ENCODE assay signal across 8 cellular contexts in genomic region chr14:74302160-74302628, GRCh38. TPM values are rescaled to one million over a fixed set of nuclear protein-coding genes. Genes with fewer than 3 reads are reported as not detected.
DNase-seq lines count a peak whose midpoint lies in the region; ATAC-seq, FAIRE-seq and TF ChIP-seq lines count a peak whose summit lies in the region.

No MANE protein-coding gene starts in this region.

- H3K27me3 ChIP-seq in rectal smooth muscle tissue (ENCODE audit: control insufficient read depth, insufficient read depth, low read length): no peaks in the 10 kb centered on the region

- peak; percentile 51 to 71 for DNase-seq in A549 (ENCODE audit: low read depth in 1 of 2, low spot score in 1 of 2)
- peak; percentile 21 for DNase-seq in GM04504 (ENCODE audit: low read depth)
- DNase-seq in NCI-H69 (lab: John Stamatoyannopoulos, UW): peak; percentile 70
- DNase-seq in amniotic epithelial cell (ENCODE audit: low read depth): peak; percentile 60
- no peak for DNase-seq in left ventricle myocardium superior

- TF ChIP-seq RAD21 in A549 (conservative IDR thresholded peaks at IDR 0.05 in 1 of 2, IDR thresholded peaks at IDR 0.05 in 1 of 2): no peak

- intact Hi-C loops in left ventricle myocardium superior (cut with micrococcal nuclease): no loop called here

- no peak for TF ChIP-seq POLR2A in A549 (IDR thresholded peaks at IDR 0.05; ENCODE audit: low read length)

- H3K9me3 ChIP-seq in A549: no peaks in the 10 kb centered on the region

- POLR2A ChIA-PET in A549 (lab: Yijun Ruan, JAX): interaction anchor here (1.0 to 1.1 kb wide), 2 partner anchors 191 to 197 kb away, joined by 3 to 5 read pairs; partner anchors contain the start of genes ISCA2 and NPC2

- WGBS in A549 (ENCODE audit: missing lambda C conversion rate): 1% methylated on average over 6 of the region's 6 CpGs

- H3K9ac ChIP-seq in rectal smooth muscle tissue (ENCODE audit: low read length): peak overlapping the region; percentile 80

- peaks cover 7% of the 10 kb centered on the region for H3K36me3 ChIP-seq in rectal smooth muscle tissue (ENCODE audit: control insufficient read depth, insufficient read depth, low read length)

- CTCF ChIA-PET in A549 (lab: Yijun Ruan, JAX): interaction anchor here (0.7 to 3.7 kb wide), 19 partner anchors 9 to 258 kb away, joined by 3 to 40 read pairs (median 7); no protein-coding TSS in a partner anchor

- no peak for TF ChIP-seq EP300 in A549 (IDR thresholded peaks at IDR 0.05)

- ATAC-seq in A549 (peak; percentile 88 to 92), HG02938 (IDR thresholded peaks at IDR 0.05; ENCODE audit: unreplicated experiment) (peak; percentile 56), left ventricle myocardium superior (peak; percentile 70), HG03095 (IDR thresholded peaks at IDR 0.05; ENCODE audit: unreplicated experiment) (no peak)

- peak overlapping the region; percentile 87 for H3K4me2 ChIP-seq in A549

- FAIRE-seq in A549 (lab: Jason Lieb, UNC): no peak

- H3K4me1 ChIP-seq in A549 (peaks cover 2% of the 10 kb centered on the region; the same call in 1 of the 3 replicates), rectal smooth muscle tissue (ENCODE audit: control insufficient read depth, insufficient read depth, low read length) (peaks cover 2% of the 10 kb centered on the region)

- H3K4me3 ChIP-seq in A549 (peak overlapping the region; percentile 96), rectal smooth muscle tissue (ENCODE audit: low read length) (peak overlapping the region; percentile 91)

- TF ChIP-seq CTCF in A549 (IDR thresholded peaks at IDR 0.05): peak; percentile 30; the same call in 2 of the 3 replicates

- H3K27ac ChIP-seq in A549 (peak overlapping the region; percentile 87 to 89), rectal smooth muscle tissue (ENCODE audit: low read depth, low read length) (peak overlapping the region; percentile 76)

TF ChIP-seq in A549, 52 proteins besides CTCF, POLR2A, EP300 and RAD21 (continues in another document):
- TF ChIP-seq REST (IDR thresholded peaks at IDR 0.05): no peak
- TF ChIP-seq BCL3 (IDR thresholded peaks at IDR 0.05): no peak
- no peak for TF ChIP-seq ATOH8 (CRISPR knock-in tag; IDR thresholded peaks at IDR 0.05; ENCODE audit: low read depth)
- TF ChIP-seq NPAS2 (CRISPR knock-in tag; IDR thresholded peaks at IDR 0.05; ENCODE audit: borderline replicate concordance): no peak
- no peak for TF ChIP-seq MAFK (IDR thresholded peaks at IDR 0.05; ENCODE audit: partially characterized antibody)
- no peak for TF ChIP-seq EHF (CRISPR knock-in tag; IDR thresholded peaks at IDR 0.05)
- no peak for TF ChIP-seq CBX8 (IDR thresholded peaks at IDR 0.05)
- TF ChIP-seq RCOR1 (IDR thresholded peaks at IDR 0.05; ENCODE audit: low read depth, low read length): no peak
- TF ChIP-seq HES2 (IDR thresholded peaks at IDR 0.05): no peak
- no peak for TF ChIP-seq HOXB13 (CRISPR knock-in tag; IDR thresholded peaks at IDR 0.05; ENCODE audit: low read depth)
- no peak for TF ChIP-seq E2F6 (IDR thresholded peaks at IDR 0.05; ENCODE audit: borderline replicate concordance, low read depth)
- TF ChIP-seq ESRRA (IDR thresholded peaks at IDR 0.05; ENCODE audit: borderline replicate concordance, low read length): no peak
- TF ChIP-seq POLR2AphosphoS2 (conservative IDR thresholded peaks at IDR 0.05; ENCODE audit: low read length): no peak
- no peak for TF ChIP-seq HOXA7 (CRISPR knock-in tag; IDR thresholded peaks at IDR 0.05)
- TF ChIP-seq HMGXB4 (CRISPR knock-in tag; IDR thresholded peaks at IDR 0.05; ENCODE audit: borderline replicate concordance): no peak
- no peak for TF ChIP-seq PBX3 (IDR thresholded peaks at IDR 0.05)
- TF ChIP-seq ZSCAN20 (CRISPR knock-in tag; IDR thresholded peaks at IDR 0.05): no peak

RNA-seq across cellular contexts. Expression of gene ABCD4, which starts 0.5 kb away (rescaled TPM):
- polyA plus RNA-seq in A549 (2011; rRNA removed): 13.9 and 22.7 TPM in 2 replicates
- polyA plus RNA-seq in A549 (2012; cell fraction: cytosol; rRNA removed): 21.9 and 22.8 TPM in 2 replicates
- 102 and 121 TPM in 2 replicates for polyA plus RNA-seq in A549 (2012; cell fraction: nucleus; rRNA removed)
- polyA plus RNA-seq in A549 (2017; fragmentation: RNase III; extraction: RNeasy Plus Mini Kit Qiagen cat#74134 plus additional on column Dnase treatment): 31.2 to 36.6 TPM (median 35.8 TPM) in 3 replicates
- 33.9 and 36.6 TPM in 2 replicates for polyA minus RNA-seq in A549 (2011; rRNA and poly(A)+ RNA removed)
- 25.2 TPM for total RNA-seq in left ventricle myocardium superior

RNA-seq across cellular contexts. Expression of gene VRTN, which starts 46.1 kb away (rescaled TPM):
- not detected in 2 replicates for polyA plus RNA-seq in A549 (2011; rRNA removed)
- polyA plus RNA-seq in A549 (2012; cell fraction: cytosol; rRNA removed): not detected in 2 replicates
- not detected in 2 replicates for polyA plus RNA-seq in A549 (2012; cell fraction: nucleus; rRNA removed)
- not detected in 3 replicates for polyA plus RNA-seq in A549 (2017; fragmentation: RNase III; extraction: RNeasy Plus Mini Kit Qiagen cat#74134 plus additional on column Dnase treatment)
- not detected in 2 replicates for polyA minus RNA-seq in A549 (2011; rRNA and poly(A)+ RNA removed)
- total RNA-seq in left ventricle myocardium superior: not detected
